8 cellular contexts compared by ENCODE assay signal in the genomic region with DNA sequence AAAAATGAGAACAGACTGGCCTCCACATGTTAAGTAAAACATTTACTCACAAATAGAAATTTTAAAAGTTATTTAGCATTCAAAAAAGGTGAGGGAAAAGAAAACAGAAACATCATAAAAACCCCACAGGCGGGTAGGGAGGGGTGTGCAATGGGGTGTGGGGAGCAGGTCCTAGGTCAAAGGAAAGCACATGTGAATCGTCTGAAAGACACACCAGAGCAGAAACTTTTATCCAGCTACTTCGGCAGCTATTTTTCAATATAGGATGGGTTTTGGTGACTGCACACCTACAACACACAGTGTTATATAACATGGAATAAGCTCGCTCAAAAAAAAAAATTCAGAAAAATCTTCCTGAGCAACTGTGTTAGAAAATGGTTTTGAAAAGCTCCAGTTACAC. TPM values are rescaled to one million over a fixed set of nuclear protein-coding genes. Genes with fewer than 3 reads are reported as not detected.
DNase-seq lines count a peak whose midpoint lies in the region; ATAC-seq and TF ChIP-seq lines count a peak whose summit lies in the region.

No MANE protein-coding gene starts in this region.

- H3K27ac Mint-ChIP-seq in IgD-negative memory B cell (peak overlapping the region; percentile 90 to 98 (median 98)), brain (peak overlapping the region; percentile 62 to 99 (median 94)), memory B cell (peak overlapping the region; percentile 97)

- H3K27me3 Mint-ChIP-seq in IgD-negative memory B cell (no peaks in the 10 kb centered on the region), brain (peaks cover 5% of the 10 kb centered on the region), memory B cell (no peaks in the 10 kb centered on the region)

- peaks cover 3 to 4% of the 10 kb centered on the region in 2 donors for H3K4me1 ChIP-seq in aorta (ENCODE audit: control insufficient read depth in 1 of 2, insufficient read depth in 2 of 2, low read length in 2 of 2)

- intact Hi-C loops in aorta (cut with DNase I), result loop anchor here in 1 of 2 donors (10.0 kb wide), 1 partner anchor 306 kb away; a partner anchor contains a TSS

- no peaks in the 10 kb centered on the region for H3K27me3 ChIP-seq in aorta (ENCODE audit: control insufficient read depth in 1 of 2, insufficient read depth in 2 of 2, low read length in 1 of 2)

- TF ChIP-seq CTCF in AG04449 (IDR thresholded peaks at IDR 0.05; ENCODE audit: insufficient read depth, low read length, missing control alignments) (no peak), brain (conservative IDR thresholded peaks at IDR 0.05) (no peak)

- H3K36me3 ChIP-seq in aorta (ENCODE audit: control insufficient read depth in 1 of 2, insufficient read depth in 2 of 2, low read length in 1 of 2), result no peaks in the 10 kb centered on the region

- H3K9me3 ChIP-seq in aorta (ENCODE audit: control insufficient read depth, low read length), result no peaks in the 10 kb centered on the region

- H3K4me3 ChIP-seq in AG04449 (ENCODE audit: low read depth, low read length) (peak overlapping the region; percentile 77), aorta (ENCODE audit: low read length in 2 of 2) (peak overlapping the region; percentile 59 to 65)

- H3K27ac ChIP-seq in aorta (ENCODE audit: low read depth in 1 of 2, low read length in 2 of 2), result peak overlapping the region in 1 of 2 donors; percentile 90

- peaks cover 11% of the 10 kb centered on the region for H3K36me3 Mint-ChIP-seq in IgD-negative memory B cell
- peaks cover 12% of the 10 kb centered on the region for H3K36me3 Mint-ChIP-seq in brain
- H3K36me3 Mint-ChIP-seq in memory B cell, result peaks cover 3% of the 10 kb centered on the region

- H3K9me3 Mint-ChIP-seq in IgD-negative memory B cell (no peaks in the 10 kb centered on the region), brain (no peaks in the 10 kb centered on the region), memory B cell (no peaks in the 10 kb centered on the region)

- WGBS in aorta, 2 donors, result 4 to 5% methylated on average over 4 of the region's 4 CpGs

- peaks cover 24 to 40% (median 39%) of the 10 kb centered on the region in 3 donors for H3K4me1 Mint-ChIP-seq in IgD-negative memory B cell
- H3K4me1 Mint-ChIP-seq in brain, result peaks cover 42% of the 10 kb centered on the region
- peaks cover 32% of the 10 kb centered on the region for H3K4me1 Mint-ChIP-seq in memory B cell

- POLR2A ChIA-PET in AG04449 (lab: Yijun Ruan, JAX), result no interaction called here

- ATAC-seq in memory B cell (ENCODE audit: low read depth) (no peak), aorta (ENCODE audit: low FRiP score) (no peak)

- CTCF ChIA-PET in AG04449 (lab: Yijun Ruan, JAX), result interaction anchor here (0.8 to 2.6 kb wide), 8 partner anchors 9 to 440 kb away, joined by 3 to 19 read pairs (median 6); a partner anchor contains a TSS

- DNase-seq in AG04449 (ENCODE audit: low read depth, low spot score), result no peak
- peak in 1 of 2 donors; percentile 17 for DNase-seq in memory B cell (ENCODE audit: low spot score in 2 of 2)
- DNase-seq in aorta, result no peak
- DNase-seq in dedifferentiated amniotic fluid mesenchymal stem cell (ENCODE audit: extremely low spot score), result no peak
- DNase-seq in NCI-H345 treated with DMSO at 0.1 percent for 48 hours (lab: John Stamatoyannopoulos, UW; ENCODE audit: unreplicated experiment), result no peak
- DNase-seq in NCI-H526 treated with DMSO at 0.1 percent for 48 hours (lab: John Stamatoyannopoulos, UW), result no peak

- H3K4me3 Mint-ChIP-seq in IgD-negative memory B cell (peak overlapping the region; percentile 94 to 97 (median 96)), brain (peak overlapping the region; percentile 93 to 99 (median 96)), memory B cell (peak overlapping the region; percentile 92)

RNA-seq across cellular contexts. Expression of a gene that starts 1.6 kb away (rescaled TPM):
- polyA plus RNA-seq in IgD-negative memory B cell (9.0 TPM), brain (ENCODE audit: insufficient read depth, low read depth, low replicate concordance) (6.1 TPM), aorta (1 to 10 TPM; 5.6 to 8.7 TPM)
- 10 to 100 TPM; 36.9 to 48.7 TPM for total RNA-seq in aorta
